In the genomic region with DNA sequence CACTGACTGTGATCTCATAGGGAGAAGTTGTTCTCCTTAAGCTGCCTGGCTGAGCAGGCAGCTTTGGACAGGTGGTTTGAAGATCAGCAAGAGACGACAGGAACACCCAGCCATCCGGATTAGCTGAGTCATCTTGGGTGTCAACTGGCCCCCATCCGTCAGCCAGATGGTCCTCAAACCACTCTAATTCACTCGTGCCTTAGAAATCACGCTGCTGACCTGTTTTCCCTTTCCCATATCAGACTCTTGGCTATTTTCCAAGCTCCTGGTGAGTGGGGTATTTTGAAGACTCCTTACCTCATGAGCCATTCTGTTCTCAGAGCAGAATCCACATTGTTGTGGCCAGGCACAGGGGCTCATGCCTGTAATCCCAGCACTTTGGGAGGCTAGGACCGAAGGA, we compare ENCODE assay signal across 13 cellular contexts.
DNase-seq lines count a peak whose midpoint lies in the region; ATAC-seq and TF ChIP-seq lines count a peak whose summit lies in the region.
"Had no signal": no experiment of that assay in that cellular context is flagged by ENCODE, and none has a peak within 500 bp of the region (broad histone marks: within the 10 kb centered on the region; RNA-seq: fewer than 3 reads in every experiment).

No MANE protein-coding gene starts in this region.

- ATAC-seq in left ventricle myocardium superior: peak; percentile 71
- no peak for ATAC-seq in GM19328 (IDR thresholded peaks at IDR 0.05; ENCODE audit: unreplicated experiment)
- no peak for ATAC-seq in HG03139 (IDR thresholded peaks at IDR 0.05; ENCODE audit: unreplicated experiment)
- no peak for ATAC-seq in GM21515 (IDR thresholded peaks at IDR 0.05; ENCODE audit: unreplicated experiment)
- ATAC-seq in T-helper 17 cell: no peak
- ATAC-seq: activated T-cell treated with anti-CD3 and anti-CD28 coated beads, Interleukin-2, amount 50 U/mL, for 4 hours had no signal

- peaks cover 2% of the 10 kb centered on the region for H3K4me1 Mint-ChIP-seq in T-helper 17 cell

- H3K4me3 ChIP-seq in AG10803 (ENCODE audit: low read length): no peak overlapping the region
- H3K4me3 ChIP-seq: BLaER1 treated with 17β-estradiol and CSF1 and Interleukin-3, amounts not matched to agents 10 nM and 100 nM; coronary artery had no signal

- H3K9me3 ChIP-seq in T-helper 17 cell (ENCODE audit: control insufficient read depth, low read length, poor library complexity, severe bottlenecking): no peaks in the 10 kb centered on the region
- H3K9me3 ChIP-seq: BLaER1 treated with 17β-estradiol and CSF1 and Interleukin-3, amounts not matched to agents 10 nM and 100 nM had no signal

- peaks cover 8% of the 10 kb centered on the region for H3K36me3 Mint-ChIP-seq in T-helper 17 cell (ENCODE audit: low read depth)

- peak; percentile 3 for DNase-seq in AG10803 (ENCODE audit: low read depth)
- DNase-seq in HK-2 (ENCODE audit: unreplicated experiment): peak; percentile 21
- peak; percentile 70 for DNase-seq in RPMI8226
- DNase-seq in left ventricle myocardium superior: no peak
- no peak for DNase-seq in T-helper 17 cell
- DNase-seq: activated T-cell treated with anti-CD3 and anti-CD28 coated beads, Interleukin-2, amount 50 U/mL, for 4 hours; hippocampal formation; NCI-H526 treated with DMSO at 0.1 percent for 48 hours had no signal

- no peak for TF ChIP-seq CTCF in AG10803 (conservative IDR thresholded peaks at IDR 0.05; ENCODE audit: low read length)

- intact Hi-C loops in left ventricle myocardium superior (cut with micrococcal nuclease): no loop called here

- H3K27me3 Mint-ChIP-seq in T-helper 17 cell: no peaks in the 10 kb centered on the region

- no peak overlapping the region for H3K27ac Mint-ChIP-seq in T-helper 17 cell

- no peak overlapping the region for H3K4me3 Mint-ChIP-seq in T-helper 17 cell
- H3K4me3 Mint-ChIP-seq: activated T-cell treated with anti-CD3 and anti-CD28 coated beads, Interleukin-2, amount 50 U/mL, for 4 hours had no signal

Comparison
In these comparisons a context has a peak if more than half of its experiments do, and no peak if none do; other contexts are left out.
1. DNase-seq: peak in AG10803 (single experiment), HK-2 (single experiment) and RPMI8226 (single experiment); none in left ventricle myocardium superior (single experiment) and T-helper 17 cell (0 of 3).